Comparison of ENCODE assay signal across 11 cellular contexts in genomic region chr19:13025819-13026477, GRCh38. TPM values are rescaled to one million over a fixed set of nuclear protein-coding genes. Genes with fewer than 3 reads are reported as not detected.
DNase-seq lines count a peak whose midpoint lies in the region; ATAC-seq, FAIRE-seq and TF ChIP-seq lines count a peak whose summit lies in the region.
"Had no signal": no experiment of that assay in that cellular context is flagged by ENCODE, and none has a peak within 500 bp of the region (broad histone marks: within the 10 kb centered on the region; RNA-seq: fewer than 3 reads in every experiment).

No MANE protein-coding gene starts in this region.

- peak overlapping the region; percentile 67 to 90 for H3K4me3 ChIP-seq in foreskin fibroblast (ENCODE audit: low read depth in 1 of 2, low read length in 2 of 2)
- peak overlapping the region; percentile 75 for H3K4me3 ChIP-seq in skeletal muscle tissue (ENCODE audit: low read length in 3 of 3)
- H3K4me3 ChIP-seq in kidney (ENCODE audit: low read length in 2 of 2) = peak overlapping the region in 1 of 2 donors; percentile 1

- FAIRE-seq in kidney (lab: Jason Lieb, UNC) = no peak

- H3K36me3 Mint-ChIP-seq in activated CD4-positive, alpha-beta memory T cell treated with anti-CD3 and anti-CD28 coated beads, Interleukin-2, amount 10 ng/mL, durations not matched to agents 7 days and 5 days (ENCODE audit: low read depth) = no peaks in the 10 kb centered on the region

- no peaks in the 10 kb centered on the region for H3K9me3 ChIP-seq in skeletal muscle tissue (ENCODE audit: control insufficient read depth in 3 of 3, low read length in 3 of 3)
- H3K9me3 ChIP-seq in kidney (ENCODE audit: control insufficient read depth in 1 of 2, low read length in 2 of 2) = no peaks in the 10 kb centered on the region

- intact Hi-C loops in kidney (cut with DNase I) = no loop called here

- no peak overlapping the region for H3K27ac Mint-ChIP-seq in activated CD4-positive, alpha-beta memory T cell treated with anti-CD3 and anti-CD28 coated beads, Interleukin-2, amount 10 ng/mL, durations not matched to agents 7 days and 5 days

- H3K36me3 ChIP-seq in skeletal muscle tissue (ENCODE audit: control insufficient read depth in 3 of 3, insufficient read depth in 3 of 3, low read length in 3 of 3) = peaks cover 0 to 13% (median 4%) of the 10 kb centered on the region in 3 donors
- peaks cover 0 to 2% of the 10 kb centered on the region in 2 donors for H3K36me3 ChIP-seq in kidney (ENCODE audit: control insufficient read depth in 1 of 2, insufficient read depth in 2 of 2, low read length in 2 of 2)

- no peaks in the 10 kb centered on the region for H3K27me3 ChIP-seq in skeletal muscle tissue (ENCODE audit: control insufficient read depth in 3 of 3, insufficient read depth in 3 of 3, low read length in 3 of 3)

- no peak for TF ChIP-seq CTCF in foreskin fibroblast (IDR thresholded peaks at IDR 0.05; ENCODE audit: low read depth, low read length)
- no peak for TF ChIP-seq CTCF in kidney (IDR thresholded peaks at IDR 0.05; ENCODE audit: borderline replicate concordance, extremely low read depth, insufficient read depth)

- CTCF ChIA-PET in activated CD4-positive, alpha-beta memory T cell treated with anti-CD3 and anti-CD28 coated beads, Interleukin-2, amount 10 ng/mL, durations not matched to agents 7 days and 5 days (lab: Charles Lee) = no interaction called here

- POLR2A ChIA-PET in activated CD4-positive, alpha-beta memory T cell treated with anti-CD3 and anti-CD28 coated beads, Interleukin-2, amount 10 ng/mL, durations not matched to agents 7 days and 5 days (lab: Charles Lee) = no interaction called here

- ATAC-seq in HG03342 (IDR thresholded peaks at IDR 0.05; ENCODE audit: unreplicated experiment) = no peak

- H3K9ac ChIP-seq in skeletal muscle tissue (ENCODE audit: low read depth in 1 of 3, low read length in 3 of 3) (peak overlapping the region; percentile 22 to 86 (median 82)), kidney (ENCODE audit: low read length in 2 of 2) (no peak overlapping the region)

- peak; percentile 16 for DNase-seq in COLO668 (lab: John Stamatoyannopoulos, UW; ENCODE audit: unreplicated experiment)
- DNase-seq in SW480 (ENCODE audit: low spot score) = peak; percentile 15
- DNase-seq in foreskin fibroblast = no peak
- no peak for DNase-seq in kidney
- DNase-seq in activated CD4-positive, alpha-beta memory T cell treated with anti-CD3 and anti-CD28 coated beads, Interleukin-2, amount 10 ng/mL, durations not matched to agents 7 days and 5 days = no peak
- no peak for DNase-seq in HK-2 (ENCODE audit: unreplicated experiment)
- DNase-seq: activated naive CD4-positive, alpha-beta T cell treated with Interleukin-2 at 50 U/mL for 16 hours; occipital lobe; stimulated activated CD8-positive, alpha-beta memory T cell treated with anti-CD3 and anti-CD28 coated beads, Interleukin-4, amount 100 ng/mL, for 48 hours had no signal

- no peak overlapping the region for H3K4me3 Mint-ChIP-seq in activated CD4-positive, alpha-beta memory T cell treated with anti-CD3 and anti-CD28 coated beads, Interleukin-2, amount 10 ng/mL, durations not matched to agents 7 days and 5 days

- peaks cover 54% of the 10 kb centered on the region for H3K27me3 Mint-ChIP-seq in activated CD4-positive, alpha-beta memory T cell treated with anti-CD3 and anti-CD28 coated beads, Interleukin-2, amount 10 ng/mL, durations not matched to agents 7 days and 5 days

- H3K4me1 Mint-ChIP-seq in activated CD4-positive, alpha-beta memory T cell treated with anti-CD3 and anti-CD28 coated beads, Interleukin-2, amount 10 ng/mL, durations not matched to agents 7 days and 5 days = peaks cover 18% of the 10 kb centered on the region

- H3K27ac ChIP-seq in skeletal muscle tissue (ENCODE audit: low read depth, low read length) (peak overlapping the region; percentile 95), kidney (ENCODE audit: low read depth in 2 of 2, low read length in 2 of 2) (no peak overlapping the region)

- peaks cover 82 to 85% (median 85%) of the 10 kb centered on the region in 3 donors for H3K4me1 ChIP-seq in skeletal muscle tissue (ENCODE audit: control insufficient read depth in 3 of 3, insufficient read depth in 3 of 3, low read length in 3 of 3)
- peaks cover 8 to 26% of the 10 kb centered on the region in 2 donors for H3K4me1 ChIP-seq in kidney (ENCODE audit: control insufficient read depth in 1 of 2, insufficient read depth in 1 of 2, low read depth in 1 of 2, low read length in 2 of 2)

- no peaks in the 10 kb centered on the region for H3K9me3 Mint-ChIP-seq in activated CD4-positive, alpha-beta memory T cell treated with anti-CD3 and anti-CD28 coated beads, Interleukin-2, amount 10 ng/mL, durations not matched to agents 7 days and 5 days

RNA-seq across cellular contexts. Expression of gene NFIX, which starts 30.7 kb away (rescaled TPM):
- 49.1 TPM for total RNA-seq in skeletal muscle tissue
- total RNA-seq in kidney = 65.0 TPM
- 4.3 TPM for polyA plus RNA-seq in kidney (ENCODE audit: insufficient read depth, low read depth, low replicate concordance)
- under 1 TPM in 1 of 2 experiments, not detected in 1; 0.05 TPM for total RNA-seq in activated CD4-positive, alpha-beta memory T cell treated with anti-CD3 and anti-CD28 coated beads, Interleukin-2, amount 10 ng/mL, durations not matched to agents 7 days and 5 days

RNA-seq across cellular contexts. Expression of gene DAND5, which starts 56.6 kb away (rescaled TPM):
- total RNA-seq in skeletal muscle tissue (not detected), kidney (not detected)
- not detected for polyA plus RNA-seq in kidney (ENCODE audit: insufficient read depth, low read depth, low replicate concordance)
- total RNA-seq in activated CD4-positive, alpha-beta memory T cell treated with anti-CD3 and anti-CD28 coated beads, Interleukin-2, amount 10 ng/mL, durations not matched to agents 7 days and 5 days = under 1 TPM; 0.13 to 0.15 TPM
- total RNA-seq: occipital lobe had no signal

Comparison
In these comparisons a context has a peak if more than half of its experiments do, and no peak if none do; other contexts are left out.
1. DNase-seq: peak in COLO668 (single experiment) and SW480 (single experiment); none in foreskin fibroblast (0 of 2), kidney (single experiment), activated CD4-positive, alpha-beta memory T cell treated with anti-CD3 and anti-CD28 coated beads, Interleukin-2, amount 10 ng/mL, durations not matched to agents 7 days and 5 days (single experiment) and HK-2 (single experiment).
2. H3K9ac ChIP-seq: peak in skeletal muscle tissue (3 of 3); none in kidney (0 of 2).
3. RNA of gene NFIX, which starts 30.7 kb away (total RNA-seq): 65.0 TPM in kidney (single experiment) and 49.1 TPM in skeletal muscle tissue (single experiment); 0.05 TPM in activated CD4-positive, alpha-beta memory T cell treated with anti-CD3 and anti-CD28 coated beads, Interleukin-2, amount 10 ng/mL, durations not matched to agents 7 days and 5 days; every median in the first group is over 10 times any median in the second.